In the genomic region with DNA sequence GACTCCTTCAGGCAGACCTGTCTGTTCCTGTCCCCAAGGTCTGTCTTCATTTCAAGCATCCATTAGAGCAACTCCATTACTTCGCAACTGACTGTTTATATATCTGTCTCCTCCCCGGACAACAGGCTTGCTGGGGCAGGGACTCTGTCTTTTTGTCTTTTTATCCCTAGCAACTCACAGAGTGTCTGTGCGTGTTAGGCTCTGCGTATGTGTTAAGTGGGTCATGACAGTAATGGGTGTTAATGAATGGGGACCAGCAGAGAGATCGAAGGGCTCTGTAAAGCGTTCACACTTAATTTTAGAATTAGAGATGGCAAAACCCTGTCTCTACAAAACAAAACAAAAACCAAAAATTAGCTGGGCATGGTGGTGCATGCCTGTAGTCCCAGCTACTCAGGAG, we compare ENCODE assay signal across 1 cellular context.
TF ChIP-seq lines count a peak whose summit lies in the region.

No MANE protein-coding gene starts in this region.

TF ChIP-seq in H1, 55 proteins besides CTCF, POLR2A, EP300 and RAD21 (continued from another document):
- TF ChIP-seq ATF3 (IDR thresholded peaks at IDR 0.05; ENCODE audit: insufficient read depth, low read depth, low read length) (no peak), CBX5 (IDR thresholded peaks at IDR 0.05; ENCODE audit: low read depth, low read length) (no peak)
